25 cellular contexts compared by ENCODE assay signal in the genomic region with DNA sequence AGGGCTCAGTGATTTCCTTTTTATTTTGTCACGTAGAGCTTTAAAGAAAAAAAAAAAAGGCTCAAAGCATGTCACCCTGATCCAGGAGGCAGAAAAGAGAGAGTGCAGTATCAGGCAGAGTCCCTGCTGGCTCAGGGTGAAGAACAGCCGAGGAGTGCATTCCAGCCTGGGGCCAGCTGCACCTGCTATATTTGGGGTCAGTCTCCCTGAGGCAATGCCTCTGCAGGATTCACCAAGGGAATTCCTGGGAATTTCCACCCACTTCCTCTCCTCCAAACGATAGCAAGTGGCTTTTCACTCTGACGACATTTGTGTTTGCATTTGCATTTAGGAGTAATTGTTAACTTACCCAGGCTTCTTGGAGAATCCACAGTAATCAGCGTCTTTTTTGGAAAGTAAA.
DNase-seq lines count a peak whose midpoint lies in the region; ATAC-seq, FAIRE-seq and TF ChIP-seq lines count a peak whose summit lies in the region.
"Had no signal": no experiment of that assay in that cellular context is flagged by ENCODE, and none has a peak within 500 bp of the region (broad histone marks: within the 10 kb centered on the region; RNA-seq: fewer than 3 reads in every experiment).

No MANE protein-coding gene starts in this region.

- no peaks in the 10 kb centered on the region for H3K27me3 ChIP-seq in H7 (ENCODE audit: control insufficient read depth, insufficient read depth, low read length)
- H3K27me3 ChIP-seq in astrocyte (ENCODE audit: insufficient read depth, low read length), result no peaks in the 10 kb centered on the region
- no peaks in the 10 kb centered on the region for H3K27me3 ChIP-seq in trophoblast cell (ENCODE audit: insufficient read depth, low read length)
- H3K27me3 ChIP-seq: brain microvascular endothelial cell, transverse colon had no signal

- H3K4me2 ChIP-seq in astrocyte (ENCODE audit: low read length), result no peak overlapping the region
- peak overlapping the region; percentile 49 for H3K4me2 ChIP-seq in trophoblast cell (ENCODE audit: low read length)

- H3K79me2 ChIP-seq in astrocyte (ENCODE audit: insufficient read depth, low read length), result no peaks in the 10 kb centered on the region
- H3K79me2 ChIP-seq in trophoblast cell (ENCODE audit: control insufficient read depth, insufficient read depth, low read length, poor library complexity), result no peaks in the 10 kb centered on the region
- H3K79me2 ChIP-seq: parathyroid adenoma had no signal

- H3K4me1 Mint-ChIP-seq in astrocyte (ENCODE audit: low read depth, unreplicated experiment), result peaks cover 26% of the 10 kb centered on the region
- H3K4me1 Mint-ChIP-seq in mesothelial cell of epicardium, result peaks cover 12% of the 10 kb centered on the region
- H3K4me1 Mint-ChIP-seq: activated naive CD8-positive, alpha-beta T cell treated with anti-CD3 and anti-CD28 coated beads, Interleukin-2, amount 50 U/mL, for 24 hours; naive B cell had no signal

- DNase-seq in H7, result peak; percentile 56
- no peak for DNase-seq in astrocyte (ENCODE audit: low read depth)
- peak; percentile 30 for DNase-seq in iPS DF 4.7 (ENCODE audit: extremely low read depth, low spot score)
- DNase-seq in trophoblast cell, result peak; percentile 42 to 59
- no peak for DNase-seq in mesothelial cell of epicardium (ENCODE audit: low spot score in 2 of 2, unreplicated experiment in 2 of 2)
- DNase-seq in NCI-H1694 (lab: John Stamatoyannopoulos, UW), result no peak
- DNase-seq: activated CD4-positive, alpha-beta T cell treated with anti-CD3 and anti-CD28 coated beads for 4 hours; activated naive CD8-positive, alpha-beta T cell treated with anti-CD3 and anti-CD28 coated beads, Interleukin-2, amount 50 U/mL, for 24 hours; COR-L47; foreskin fibroblast; naive B cell; NCI-H187 treated with DMSO at 0.1 percent for 48 hours; NCI-H510A; stimulated activated CD4-positive, alpha-beta T cell treated with anti-CD3 and anti-CD28 coated beads, Interleukin-2, amount 100 ng/mL, for 24 hours; stimulated activated naive CD8-positive, alpha-beta T cell treated with anti-CD3 and anti-CD28 coated beads, Interleukin-15, Interleukin-2, amounts not matched to agents 100 U/mL and 50 U/mL, for 24 hours; SW 1271; transverse colon had no signal

- H3K4me3 ChIP-seq in H7 (ENCODE audit: insufficient read depth, low read depth, low read length) (no peak overlapping the region), astrocyte (ENCODE audit: insufficient read depth, low read depth, low read length) (no peak overlapping the region), trophoblast cell (ENCODE audit: low read depth, low read length) (no peak overlapping the region)
- H3K4me3 ChIP-seq: lung, transverse colon had no signal

- no peak overlapping the region for H2AK5ac ChIP-seq in trophoblast cell (ENCODE audit: low read length)

- H3K27me3 Mint-ChIP-seq in astrocyte (ENCODE audit: low read depth, unreplicated experiment) (peaks cover 13% of the 10 kb centered on the region), mesothelial cell of epicardium (ENCODE audit: low read depth) (no peaks in the 10 kb centered on the region)

- peaks cover 5% of the 10 kb centered on the region for H3K79me1 ChIP-seq in trophoblast cell (ENCODE audit: low read length)

- H4K8ac ChIP-seq in trophoblast cell (ENCODE audit: low read depth, low read length), result no peak overlapping the region

- ATAC-seq in GM21367 (IDR thresholded peaks at IDR 0.05; ENCODE audit: unreplicated experiment) (no peak), HG02970 (IDR thresholded peaks at IDR 0.05; ENCODE audit: low FRiP score, unreplicated experiment) (no peak)
- ATAC-seq: activated naive CD8-positive, alpha-beta T cell treated with anti-CD3 and anti-CD28 coated beads, Interleukin-2, amount 50 U/mL, for 24 hours; stimulated activated naive CD8-positive, alpha-beta T cell treated with anti-CD3 and anti-CD28 coated beads, Interleukin-15, Interleukin-2, amounts not matched to agents 100 U/mL and 50 U/mL, for 24 hours had no signal

- H3K9ac ChIP-seq in astrocyte (ENCODE audit: low read length), result no peak overlapping the region
- no peak overlapping the region for H3K9ac ChIP-seq in trophoblast cell (ENCODE audit: low read length)
- H3K9ac ChIP-seq: parathyroid adenoma had no signal

- peaks cover 11% of the 10 kb centered on the region for H3K9me3 Mint-ChIP-seq in astrocyte (ENCODE audit: unreplicated experiment)
- no peaks in the 10 kb centered on the region for H3K9me3 Mint-ChIP-seq in mesothelial cell of epicardium
- H3K9me3 Mint-ChIP-seq: activated naive CD8-positive, alpha-beta T cell treated with anti-CD3 and anti-CD28 coated beads, Interleukin-2, amount 50 U/mL, for 24 hours; activated T-helper 2 cell treated with anti-CD3 and anti-CD28 coated beads, Interferon-gamma antibody, Interleukin-2, Interleukin-4, amounts not matched to agents 10 μg/mL and 5 μg/mL and 100 μg/mL, durations not matched to agents 14 hours and 24 hours and 36 hours; dendritic cell treated with granulocyte-macrophage colony-stimulating factor and Interleukin-4, amounts not matched to agents 40 ng/mL and 50 ng/mL, for 4 days; naive B cell had no signal

- H3K18ac ChIP-seq in trophoblast cell (ENCODE audit: low read length), result no peak overlapping the region

- H3K27ac Mint-ChIP-seq in astrocyte (ENCODE audit: unreplicated experiment) (peak overlapping the region; percentile 80), mesothelial cell of epicardium (no peak overlapping the region)
- H3K27ac Mint-ChIP-seq: activated naive CD8-positive, alpha-beta T cell treated with anti-CD3 and anti-CD28 coated beads, Interleukin-2, amount 50 U/mL, for 24 hours; activated T-helper 2 cell treated with anti-CD3 and anti-CD28 coated beads, Interferon-gamma antibody, Interleukin-2, Interleukin-4, amounts not matched to agents 10 μg/mL and 5 μg/mL and 100 μg/mL, durations not matched to agents 14 hours and 24 hours and 36 hours; dendritic cell treated with granulocyte-macrophage colony-stimulating factor and Interleukin-4, amounts not matched to agents 40 ng/mL and 50 ng/mL, for 4 days; naive B cell had no signal

- H2BK12ac ChIP-seq in trophoblast cell (ENCODE audit: low read length), result no peak overlapping the region

- H4K20me1 ChIP-seq in astrocyte (ENCODE audit: insufficient read depth, low read length), result no peaks in the 10 kb centered on the region

- H3K4ac ChIP-seq in trophoblast cell (ENCODE audit: low read depth, low read length), result no peak overlapping the region

- H3K27ac ChIP-seq in astrocyte (ENCODE audit: low read depth, low read length) (no peak overlapping the region), trophoblast cell (ENCODE audit: low read depth, low read length) (peak overlapping the region; percentile 70)
- H3K27ac ChIP-seq: brain microvascular endothelial cell, parathyroid adenoma, transverse colon had no signal

- no peak for TF ChIP-seq CTCF in astrocyte (IDR thresholded peaks at IDR 0.05; ENCODE audit: insufficient read depth, low read depth, low read length)
- TF ChIP-seq CTCF in mesothelial cell of epicardium (IDR thresholded peaks at IDR 0.05; ENCODE audit: unreplicated experiment), result no peak

- H3K4me1 ChIP-seq in astrocyte (ENCODE audit: insufficient read depth, low read length), result peaks cover 5% of the 10 kb centered on the region
- H3K4me1 ChIP-seq in trophoblast cell (ENCODE audit: control insufficient read depth in 1 of 2, insufficient read depth in 2 of 2, low read length in 2 of 2), result peaks cover 9 to 16% of the 10 kb centered on the region in 2 experiments
- H3K4me1 ChIP-seq: parathyroid adenoma, transverse colon had no signal

- H3K14ac ChIP-seq in trophoblast cell (ENCODE audit: low read length), result no peak overlapping the region

- H4K91ac ChIP-seq in trophoblast cell (ENCODE audit: low read depth, low read length), result no peak overlapping the region

- H3K36me3 ChIP-seq in H7 (replicated peaks; ENCODE audit: control insufficient read depth, insufficient read depth, low read length) (no peaks in the 10 kb centered on the region), astrocyte (ENCODE audit: insufficient read depth, low read length) (no peaks in the 10 kb centered on the region), trophoblast cell (ENCODE audit: control insufficient read depth in 1 of 2, insufficient read depth in 2 of 2, low read length in 2 of 2) (no peaks in the 10 kb centered on the region)
- H3K36me3 ChIP-seq: brain microvascular endothelial cell, transverse colon had no signal

- H3K4me3 Mint-ChIP-seq in astrocyte (ENCODE audit: unreplicated experiment) (no peak overlapping the region), mesothelial cell of epicardium (no peak overlapping the region)
- H3K4me3 Mint-ChIP-seq: activated naive CD8-positive, alpha-beta T cell treated with anti-CD3 and anti-CD28 coated beads, Interleukin-2, amount 50 U/mL, for 24 hours; dendritic cell treated with granulocyte-macrophage colony-stimulating factor and Interleukin-4, amounts not matched to agents 40 ng/mL and 50 ng/mL, for 4 days; naive B cell had no signal

- no peak overlapping the region for H2BK5ac ChIP-seq in trophoblast cell (ENCODE audit: low read depth, low read length, poor library complexity)

- H4K12ac ChIP-seq in trophoblast cell (ENCODE audit: low read depth, low read length), result no peak overlapping the region

- no peak overlapping the region for H3K23ac ChIP-seq in trophoblast cell (ENCODE audit: low read length)

- no peaks in the 10 kb centered on the region for H3K36me3 Mint-ChIP-seq in astrocyte (ENCODE audit: low read depth, unreplicated experiment)
- no peaks in the 10 kb centered on the region for H3K36me3 Mint-ChIP-seq in mesothelial cell of epicardium
- H3K36me3 Mint-ChIP-seq: naive B cell had no signal

- FAIRE-seq in astrocyte (lab: Jason Lieb, UNC), result no peak
- FAIRE-seq: TTC549 had no signal

- no peak overlapping the region for H2BK120ac ChIP-seq in trophoblast cell (ENCODE audit: insufficient read depth, low read length, poor library complexity)

- WGBS in trophoblast cell (ENCODE audit: extremely low coverage, insufficient coverage, insufficient read length), result no CpG with 5 or more reads among the region's 5 CpGs

- H2AFZ ChIP-seq in astrocyte (ENCODE audit: low read depth, low read length) (no peak overlapping the region), trophoblast cell (ENCODE audit: insufficient read depth, low read length, poor library complexity) (no peak overlapping the region)
- H2AFZ ChIP-seq: parathyroid adenoma had no signal

- no peaks in the 10 kb centered on the region for H3K9me3 ChIP-seq in astrocyte (ENCODE audit: insufficient read depth, low read depth, low read length)
- H3K9me3 ChIP-seq in trophoblast cell (ENCODE audit: insufficient read depth, low read depth, low read length), result no peaks in the 10 kb centered on the region
- H3K9me3 ChIP-seq: transverse colon had no signal

Comparison
In these comparisons a context has a peak if more than half of its experiments do, and no peak if none do; other contexts are left out.
1. DNase-seq: peak in H7 (single experiment), iPS DF 4.7 (single experiment) and trophoblast cell (2 of 2); none in astrocyte (single experiment), mesothelial cell of epicardium (0 of 2) and NCI-H1694 (single experiment).